ENCODE assay signal across 24 cellular contexts in the genomic region with DNA sequence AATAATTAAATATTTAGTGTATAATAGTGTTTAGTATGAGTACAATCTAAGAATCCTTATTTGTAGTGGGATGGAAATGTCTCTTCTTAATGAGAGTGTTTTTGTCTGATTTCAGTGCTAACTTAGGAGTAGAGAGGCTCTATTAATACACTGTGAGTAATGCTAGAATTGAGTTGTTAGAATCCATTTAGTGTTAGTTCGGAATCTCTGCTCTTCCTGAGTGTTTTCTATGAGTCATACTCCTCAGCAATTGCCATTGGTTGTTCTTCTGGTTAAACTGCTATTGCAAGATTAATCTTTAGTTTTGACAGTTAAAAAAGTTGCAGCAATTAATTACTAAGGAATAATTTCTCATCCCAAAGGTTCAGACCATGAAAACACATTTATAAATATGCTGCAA.
"Had no signal": no experiment of that assay in that cellular context is flagged by ENCODE, and none has a peak within 500 bp of the region (broad histone marks: within the 10 kb centered on the region; RNA-seq: fewer than 3 reads in every experiment).

No MANE protein-coding gene starts in this region.

- H3K4me1 ChIP-seq: adrenal gland, breast epithelium, gastrocnemius medialis, spleen had no signal

- H3K27ac ChIP-seq: adrenal gland, breast epithelium, epithelial cell of prostate, gastrocnemius medialis, neutrophil, spleen, tibial nerve, WERI-Rb-1 had no signal

- H3K9me3 ChIP-seq: adrenal gland, breast epithelium, gastrocnemius medialis, neutrophil, spleen, tibial nerve had no signal

- H3K4me3 ChIP-seq: adrenal gland, breast epithelium, gastrocnemius medialis, spleen, tibial nerve had no signal

- H3K27me3 ChIP-seq: adrenal gland, neutrophil, spleen, tibial nerve had no signal

- H3K36me3 ChIP-seq: adrenal gland, breast epithelium, gastrocnemius medialis, neutrophil, spleen, tibial nerve, WERI-Rb-1 had no signal

- DNase-seq: activated CD4-positive, alpha-beta T cell treated with anti-CD3 and anti-CD28 coated beads for 48 hours; activated CD4-positive, alpha-beta T cell treated with anti-CD3 and anti-CD28 coated beads, Interleukin-2, amount 50 U/mL, for 48 hours; activated CD8-positive, alpha-beta memory T cell treated with anti-CD3 and anti-CD28 coated beads for 24 hours; activated effector memory CD4-positive, alpha-beta T cell treated with anti-CD3 and anti-CD28 coated beads, Interleukin-2, amount 50 U/mL, for 16 hours; activated naive CD4-positive, alpha-beta T cell treated with anti-CD3 and anti-CD28 coated beads for 36 hours; activated naive CD8-positive, alpha-beta T cell treated with anti-CD3 and anti-CD28 coated beads for 36 hours; adrenal gland; aorta; dermis blood vessel endothelial cell; effector CD4-positive, alpha-beta T cell; gastrocnemius medialis; glutamatergic neuron; islet precursor cell; left cardiac atrium; mammary epithelial cell; retina; spleen; stimulated activated naive CD4-positive, alpha-beta T cell; WERI-Rb-1 had no signal

- ATAC-seq: activated CD4-positive, CD25-positive, alpha-beta regulatory T cell treated with anti-CD3 and anti-CD28 coated beads, Interleukin-2, amount 50 U/mL, for 24 hours; gastrocnemius medialis; left cardiac atrium had no signal
